Comparison of ENCODE assay signal across 19 cellular contexts in genomic region chrX:44961817-44962607, GRCh38.
DNase-seq lines count a peak whose midpoint lies in the region; ATAC-seq, FAIRE-seq and TF ChIP-seq lines count a peak whose summit lies in the region.
"Had no signal": no experiment of that assay in that cellular context is flagged by ENCODE, and none has a peak within 500 bp of the region (broad histone marks: within the 10 kb centered on the region; RNA-seq: fewer than 3 reads in every experiment).

No MANE protein-coding gene starts in this region.

- intact Hi-C loops in Right ventricle myocardium inferior (cut with DNase I) = loop anchor here (10.0 kb wide), 1 partner anchor 93 kb away; no protein-coding TSS in a partner anchor
- intact Hi-C loops in HCT116 (cut with micrococcal nuclease) = no loop called here

- H3K4me1 ChIP-seq in cardiac muscle cell (ENCODE audit: low read depth) (peaks cover 22% of the 10 kb centered on the region), HCT116 (ENCODE audit: control insufficient read depth in 1 of 2, insufficient read depth in 2 of 2, low read length in 2 of 2) (no peaks in the 10 kb centered on the region), astrocyte (ENCODE audit: insufficient read depth, low read length) (no peaks in the 10 kb centered on the region), keratinocyte (ENCODE audit: control insufficient read depth, extremely low read depth, insufficient read depth, low read length) (no peaks in the 10 kb centered on the region), neural progenitor cell (peaks cover 22% of the 10 kb centered on the region)

- H3K4me3 Mint-ChIP-seq in astrocyte (ENCODE audit: unreplicated experiment) (no peak overlapping the region), neural progenitor cell (no peak overlapping the region)
- H3K4me3 Mint-ChIP-seq: B cell had no signal

- peak overlapping the region; percentile 32 for H3K4me3 ChIP-seq in cardiac muscle cell
- no peak overlapping the region for H3K4me3 ChIP-seq in HCT116 (replicated peaks in 1 of 2; ENCODE audit: low read depth in 1 of 2, low read length in 2 of 2)
- no peak overlapping the region for H3K4me3 ChIP-seq in astrocyte (ENCODE audit: insufficient read depth, low read depth, low read length)
- no peak overlapping the region for H3K4me3 ChIP-seq in keratinocyte (ENCODE audit: control insufficient read depth in 2 of 3, extremely low read depth in 1 of 3, insufficient read depth in 2 of 3, low read depth in 1 of 3, low read length in 3 of 3)
- no peak overlapping the region for H3K4me3 ChIP-seq in neural progenitor cell

- no peak for TF ChIP-seq RAD21 in HCT116 (IDR thresholded peaks at IDR 0.05; ENCODE audit: low read depth)

- RAD21 ChIA-PET in HCT116 (lab: Charles Lee; ENCODE audit: low non-redundant PET in 1 of 2, low total read pairs in 2 of 2, uncharacterized antibody in 2 of 2, unreplicated experiment in 2 of 2) = no interaction called here

- TF ChIP-seq POLR2A in HCT116 (IDR thresholded peaks at IDR 0.05; ENCODE audit: borderline replicate concordance, extremely low read depth, insufficient read depth, insufficient read length) = no peak

- H3K79me2 ChIP-seq in HCT116 (ENCODE audit: insufficient read depth, low read length) = peaks cover 51% of the 10 kb centered on the region
- H3K79me2 ChIP-seq in astrocyte (ENCODE audit: insufficient read depth, low read length) = peaks cover 63% of the 10 kb centered on the region
- H3K79me2 ChIP-seq in keratinocyte (ENCODE audit: control insufficient read depth, insufficient read depth, low read length) = peaks cover 94% of the 10 kb centered on the region
- H3K79me2 ChIP-seq in neural progenitor cell (ENCODE audit: low read depth) = peaks cover 100% of the 10 kb centered on the region

- no peak overlapping the region for H3K4me2 ChIP-seq in HCT116 (ENCODE audit: low read length)
- H3K4me2 ChIP-seq in astrocyte (ENCODE audit: low read length) = no peak overlapping the region
- H3K4me2 ChIP-seq in keratinocyte (ENCODE audit: control insufficient read depth, extremely low read depth, insufficient read depth, low read depth, low read length) = no peak overlapping the region
- H3K4me2 ChIP-seq in neural progenitor cell = no peak overlapping the region

- FAIRE-seq in astrocyte (lab: Jason Lieb, UNC) = peak; percentile 78
- peak; percentile 46 for FAIRE-seq in keratinocyte (lab: Jason Lieb, UNC)
- FAIRE-seq: H1 had no signal

- H3K4me1 Mint-ChIP-seq in astrocyte (ENCODE audit: low read depth, unreplicated experiment) (peaks cover 18% of the 10 kb centered on the region), neural progenitor cell (no peaks in the 10 kb centered on the region)

- TSS peak; percentile 36 for BruUV-seq in HCT116 (replicated peaks; lab: Mats Ljungman, UMichigan)

- POLR2A ChIA-PET in HCT116 (lab: Charles Lee) (no interaction called here), HEK293T (lab: Yijun Ruan, JAX) (no interaction called here)

- no peak for TF ChIP-seq CTCF in cardiac muscle cell (IDR thresholded peaks at IDR 0.05; ENCODE audit: low read depth, low read length)
- no peak for TF ChIP-seq CTCF in HCT116 (IDR thresholded peaks at IDR 0.05 in 2 of 3, conservative IDR thresholded peaks at IDR 0.05 in 1 of 3; ENCODE audit: borderline replicate concordance in 1 of 3, insufficient read depth in 1 of 3, low read depth in 2 of 3, low read length in 2 of 3)
- TF ChIP-seq CTCF in astrocyte (IDR thresholded peaks at IDR 0.05; ENCODE audit: insufficient read depth, low read depth, low read length) = no peak
- TF ChIP-seq CTCF in keratinocyte (optimal IDR thresholded peaks at IDR 0.05 in 1 of 3, IDR thresholded peaks at IDR 0.05 in 1 of 3, conservative IDR thresholded peaks at IDR 0.05 in 1 of 3; ENCODE audit: extremely low read depth in 1 of 3, insufficient read depth in 2 of 3, low read length in 3 of 3) = no peak
- TF ChIP-seq CTCF in neural progenitor cell (IDR thresholded peaks at IDR 0.05) = no peak

- DNase-seq in cardiac muscle cell (ENCODE audit: low read depth in 1 of 2, low spot score in 1 of 2) = no peak
- DNase-seq in Right ventricle myocardium inferior (ENCODE audit: missing footprints) = no peak
- no peak for DNase-seq in HCT116 (ENCODE audit: low read depth, low spot score)
- DNase-seq in astrocyte (ENCODE audit: low read depth) = no peak
- DNase-seq in keratinocyte (ENCODE audit: low read depth, low spot score) = no peak
- DNase-seq in neural progenitor cell (ENCODE audit: low spot score) = no peak
- no peak for DNase-seq in HEK293T (ENCODE audit: extremely low spot score)
- DNase-seq: DMS 273 treated with DMSO at 0.1 percent for 48 hours; KBM-7; NCI-H1092 treated with DMSO at 0.1 percent for 48 hours; NCI-H1694; NCI-H2107; NCI-H226; NCI-H526 treated with DMSO at 0.1 percent for 48 hours; NK-92 treated with Interleukin-12 subunit alpha and Interleukin-12 subunit beta, amount 100 ng/mL, for 24 hours; OCI-M1 had no signal

- ATAC-seq in Right ventricle myocardium inferior (no peak), HCT116 (no peak)

- H3K36me3 ChIP-seq in cardiac muscle cell = peaks cover 5% of the 10 kb centered on the region
- H3K36me3 ChIP-seq in HCT116 (ENCODE audit: control insufficient read depth in 1 of 2, insufficient read depth in 2 of 2, low read length in 2 of 2) = no peaks in the 10 kb centered on the region
- H3K36me3 ChIP-seq in astrocyte (ENCODE audit: insufficient read depth, low read length) = peaks cover 2% of the 10 kb centered on the region
- peaks cover 6 to 21% of the 10 kb centered on the region in 2 experiments for H3K36me3 ChIP-seq in keratinocyte (ENCODE audit: control insufficient read depth in 2 of 2, extremely low read depth in 1 of 2, insufficient read depth in 2 of 2, low read length in 2 of 2)
- H3K36me3 ChIP-seq in neural progenitor cell = no peaks in the 10 kb centered on the region

- no peaks in the 10 kb centered on the region for H3K27me3 Mint-ChIP-seq in astrocyte (ENCODE audit: low read depth, unreplicated experiment)
- H3K27me3 Mint-ChIP-seq in neural progenitor cell (ENCODE audit: insufficient read depth, low read depth) = no peaks in the 10 kb centered on the region
- H3K27me3 Mint-ChIP-seq: B cell had no signal

- H2AFZ ChIP-seq in HCT116 (ENCODE audit: low read depth, low read length, poor library complexity, severe bottlenecking) (no peak overlapping the region), astrocyte (ENCODE audit: low read depth, low read length) (no peak overlapping the region), keratinocyte (ENCODE audit: control insufficient read depth, low read length) (no peak overlapping the region), neural progenitor cell (replicated peaks) (no peak overlapping the region)

- CTCF ChIA-PET in HCT116 (lab: Charles Lee) = no interaction called here
- CTCF ChIA-PET in HEK293T (lab: Yijun Ruan, JAX) = interaction anchor here (0.6 kb wide), 1 partner anchor 10 kb away, joined by 6 read pairs; no protein-coding TSS in a partner anchor

- H3K27ac Mint-ChIP-seq in astrocyte (ENCODE audit: unreplicated experiment) (no peak overlapping the region), neural progenitor cell (no peak overlapping the region)
- H3K27ac Mint-ChIP-seq: B cell had no signal

- H3K9me3 Mint-ChIP-seq in astrocyte (ENCODE audit: unreplicated experiment) (no peaks in the 10 kb centered on the region), neural progenitor cell (peaks cover 7% of the 10 kb centered on the region)

- H3F3A ChIP-seq in neural progenitor cell (ENCODE audit: low read depth) = no peaks in the 10 kb centered on the region

- H3K36me3 Mint-ChIP-seq in astrocyte (ENCODE audit: low read depth, unreplicated experiment) (peaks cover 2% of the 10 kb centered on the region), neural progenitor cell (peaks cover 24% of the 10 kb centered on the region)

- H3K9me2 ChIP-seq in HCT116 (ENCODE audit: insufficient read depth) = no peaks in the 10 kb centered on the region

- H3K27me3 ChIP-seq in cardiac muscle cell = no peaks in the 10 kb centered on the region
- H3K27me3 ChIP-seq in HCT116 (ENCODE audit: insufficient read depth, low read length) = no peaks in the 10 kb centered on the region
- no peaks in the 10 kb centered on the region for H3K27me3 ChIP-seq in astrocyte (ENCODE audit: insufficient read depth, low read length)
- no peaks in the 10 kb centered on the region for H3K27me3 ChIP-seq in keratinocyte (ENCODE audit: control insufficient read depth, extremely low read depth, insufficient read depth, low read length)
- no peaks in the 10 kb centered on the region for H3K27me3 ChIP-seq in neural progenitor cell

- H3K9me1 ChIP-seq in keratinocyte (ENCODE audit: control insufficient read depth, extremely low read depth, insufficient read depth, low read length) = no peaks in the 10 kb centered on the region

- no peak overlapping the region for H3K9ac ChIP-seq in HCT116 (ENCODE audit: low read length)
- no peak overlapping the region for H3K9ac ChIP-seq in astrocyte (ENCODE audit: low read length)
- no peak overlapping the region for H3K9ac ChIP-seq in keratinocyte (ENCODE audit: control insufficient read depth, extremely low read depth, insufficient read depth, low read length)
- H3K9ac ChIP-seq in neural progenitor cell = no peak overlapping the region

- H4K20me1 ChIP-seq in HCT116 (ENCODE audit: insufficient read depth) (no peaks in the 10 kb centered on the region), astrocyte (ENCODE audit: insufficient read depth, low read length) (peaks cover 12% of the 10 kb centered on the region), keratinocyte (ENCODE audit: control insufficient read depth, extremely low read depth, insufficient read depth, low read length) (no peaks in the 10 kb centered on the region), neural progenitor cell (ENCODE audit: low read depth) (peaks cover 17% of the 10 kb centered on the region)

- dilution Hi-C loops in keratinocyte (cut with MboI; ENCODE audit: extremely low pct_ligation_motif_present, low sequenced_read_pairs) = no loop called here

- H3K9me3 ChIP-seq in cardiac muscle cell (ENCODE audit: low read depth) (no peaks in the 10 kb centered on the region), HCT116 (ENCODE audit: control insufficient read depth in 1 of 2, insufficient read depth in 1 of 2, low read depth in 1 of 2, low read length in 2 of 2) (no peaks in the 10 kb centered on the region), astrocyte (ENCODE audit: insufficient read depth, low read depth, low read length) (no peaks in the 10 kb centered on the region), keratinocyte (ENCODE audit: control insufficient read depth, low read depth, low read length) (no peaks in the 10 kb centered on the region), neural progenitor cell (ENCODE audit: low read depth) (no peaks in the 10 kb centered on the region)

- H3K27ac ChIP-seq in cardiac muscle cell (peak overlapping the region; percentile 95), HCT116 (ENCODE audit: low read depth, low read length) (no peak overlapping the region), astrocyte (ENCODE audit: low read depth, low read length) (no peak overlapping the region), keratinocyte (ENCODE audit: control insufficient read depth, insufficient read depth, low read length) (no peak overlapping the region), neural progenitor cell (no peak overlapping the region)
- H3K27ac ChIP-seq: RWPE1 had no signal

TF ChIP-seq in HCT116, 20 proteins besides CTCF, POLR2A, EP300 and RAD21 (continues in another document):
- no peak for TF ChIP-seq CEBPB (IDR thresholded peaks at IDR 0.05; ENCODE audit: low read depth)

TF ChIP-seq in HEK293T, 16 proteins besides CTCF, POLR2A, EP300 and RAD21 (continues in another document):
- TF ChIP-seq FOXA1 (IDR thresholded peaks at IDR 0.05) = no peak
